1 cellular context compared by ENCODE assay signal in genomic region chr14:101731187-101732080, GRCh38.
A peak's percentile ranks its signal among the peaks of the same experiment; 100 is the strongest.
TF ChIP-seq lines count a peak whose summit lies in the region.

No MANE protein-coding gene starts in this region.

TF ChIP-seq in HepG2, 621 proteins besides CTCF, POLR2A, EP300 and RAD21 (continued from another document and continues in another):
- TF ChIP-seq ZNF646 (CRISPR knock-in tag; IDR thresholded peaks at IDR 0.05) = no peak
- no peak for TF ChIP-seq TCF7L2 (IDR thresholded peaks at IDR 0.05; ENCODE audit: low read depth, low read length)
- TF ChIP-seq, protein P1, sequence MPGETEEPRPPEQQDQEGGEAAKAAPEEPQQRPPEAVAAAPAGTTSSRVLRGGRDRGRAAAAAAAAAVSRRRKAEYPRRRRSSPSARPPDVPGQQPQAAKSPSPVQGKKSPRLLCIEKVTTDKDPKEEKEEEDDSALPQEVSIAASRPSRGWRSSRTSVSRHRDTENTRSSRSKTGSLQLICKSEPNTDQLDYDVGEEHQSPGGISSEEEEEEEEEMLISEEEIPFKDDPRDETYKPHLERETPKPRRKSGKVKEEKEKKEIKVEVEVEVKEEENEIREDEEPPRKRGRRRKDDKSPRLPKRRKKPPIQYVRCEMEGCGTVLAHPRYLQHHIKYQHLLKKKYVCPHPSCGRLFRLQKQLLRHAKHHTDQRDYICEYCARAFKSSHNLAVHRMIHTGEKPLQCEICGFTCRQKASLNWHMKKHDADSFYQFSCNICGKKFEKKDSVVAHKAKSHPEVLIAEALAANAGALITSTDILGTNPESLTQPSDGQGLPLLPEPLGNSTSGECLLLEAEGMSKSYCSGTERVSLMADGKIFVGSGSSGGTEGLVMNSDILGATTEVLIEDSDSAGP (CRISPR knock-in tag; IDR thresholded peaks at IDR 0.05; ENCODE audit: borderline replicate concordance) = peak; percentile 55; the same call in 1 of the 2 replicates
- peak; percentile 39 for TF ChIP-seq HNF1B (CRISPR knock-in tag; IDR thresholded peaks at IDR 0.05)
- peak; percentile 55; the same call in 1 of the 2 replicates for TF ChIP-seq SP4 (CRISPR knock-in tag; IDR thresholded peaks at IDR 0.05)
- no peak; the same call in 1 of the 2 replicates for TF ChIP-seq ZNF792 (CRISPR knock-in tag; IDR thresholded peaks at IDR 0.05)
- TF ChIP-seq, protein P2, sequence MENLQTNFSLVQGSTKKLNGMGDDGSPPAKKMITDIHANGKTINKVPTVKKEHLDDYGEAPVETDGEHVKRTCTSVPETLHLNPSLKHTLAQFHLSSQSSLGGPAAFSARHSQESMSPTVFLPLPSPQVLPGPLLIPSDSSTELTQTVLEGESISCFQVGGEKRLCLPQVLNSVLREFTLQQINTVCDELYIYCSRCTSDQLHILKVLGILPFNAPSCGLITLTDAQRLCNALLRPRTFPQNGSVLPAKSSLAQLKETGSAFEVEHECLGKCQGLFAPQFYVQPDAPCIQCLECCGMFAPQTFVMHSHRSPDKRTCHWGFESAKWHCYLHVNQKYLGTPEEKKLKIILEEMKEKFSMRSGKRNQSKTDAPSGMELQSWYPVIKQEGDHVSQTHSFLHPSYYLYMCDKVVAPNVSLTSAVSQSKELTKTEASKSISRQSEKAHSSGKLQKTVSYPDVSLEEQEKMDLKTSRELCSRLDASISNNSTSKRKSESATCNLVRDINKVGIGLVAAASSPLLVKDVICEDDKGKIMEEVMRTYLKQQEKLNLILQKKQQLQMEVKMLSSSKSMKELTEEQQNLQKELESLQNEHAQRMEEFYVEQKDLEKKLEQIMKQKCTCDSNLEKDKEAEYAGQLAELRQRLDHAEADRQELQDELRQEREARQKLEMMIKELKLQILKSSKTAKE (CRISPR knock-in tag; IDR thresholded peaks at IDR 0.05; ENCODE audit: borderline replicate concordance) = peak; percentile 29; the same call in 1 of the 2 replicates
- peak; percentile 39; the same call in 1 of the 2 replicates for TF ChIP-seq SPEN (CRISPR knock-in tag; IDR thresholded peaks at IDR 0.05; ENCODE audit: low read depth)
- no peak for TF ChIP-seq SNAI1 (CRISPR knock-in tag; IDR thresholded peaks at IDR 0.05; ENCODE audit: borderline replicate concordance)
- no peak for TF ChIP-seq NR2F6 (IDR thresholded peaks at IDR 0.05)
- TF ChIP-seq NR2F6 (CRISPR knock-in tag; IDR thresholded peaks at IDR 0.05) = peak; percentile 52; the same call in 1 of the 2 replicates
- TF ChIP-seq ZNF703 (CRISPR knock-in tag; IDR thresholded peaks at IDR 0.05; ENCODE audit: borderline replicate concordance) = no peak
- TF ChIP-seq RBM22 (optimal IDR thresholded peaks at IDR 0.05; ENCODE audit: low read length) = no peak
- no peak for TF ChIP-seq GMEB2 (CRISPR knock-in tag; IDR thresholded peaks at IDR 0.05; ENCODE audit: low read depth)
- no peak for TF ChIP-seq HMGXB3 (CRISPR knock-in tag; IDR thresholded peaks at IDR 0.05; ENCODE audit: borderline replicate concordance)
- no peak for TF ChIP-seq ZNF280B (CRISPR knock-in tag; IDR thresholded peaks at IDR 0.05; ENCODE audit: borderline replicate concordance)
- no peak for TF ChIP-seq SP140L (CRISPR knock-in tag; IDR thresholded peaks at IDR 0.05; ENCODE audit: borderline replicate concordance)
- TF ChIP-seq NFYC (CRISPR knock-in tag; IDR thresholded peaks at IDR 0.05) = no peak
- TF ChIP-seq TAF1 (CRISPR knock-in tag; IDR thresholded peaks at IDR 0.05) = no peak
- TF ChIP-seq HDAC2 (CRISPR knock-in tag; IDR thresholded peaks at IDR 0.05) = peak; percentile 82; the same call in 1 of the 2 replicates
- no peak for TF ChIP-seq BHLHE40 (IDR thresholded peaks at IDR 0.05; ENCODE audit: low read length)
- TF ChIP-seq FOXC1 (CRISPR knock-in tag; IDR thresholded peaks at IDR 0.05; ENCODE audit: borderline replicate concordance) = 0 out of 2 replicates have a peak, but pooled peaks have one; percentile 50
- peak; percentile 49; the same call in 1 of the 2 replicates for TF ChIP-seq NCOA2 (CRISPR knock-in tag; IDR thresholded peaks at IDR 0.05)
- no peak for TF ChIP-seq ZSCAN12 (CRISPR knock-in tag; IDR thresholded peaks at IDR 0.05)
- TF ChIP-seq ZBTB20 (CRISPR knock-in tag; IDR thresholded peaks at IDR 0.05; ENCODE audit: borderline replicate concordance, low read depth) = peak; percentile 72; the same call in 1 of the 2 replicates
- 0 out of 2 replicates have a peak, but pooled peaks have one; percentile 30 for TF ChIP-seq HINFP (CRISPR knock-in tag; IDR thresholded peaks at IDR 0.05; ENCODE audit: low read depth)
- no peak for TF ChIP-seq ZNF556 (CRISPR knock-in tag; IDR thresholded peaks at IDR 0.05; ENCODE audit: borderline replicate concordance)
- TF ChIP-seq MAZ (IDR thresholded peaks at IDR 0.05; ENCODE audit: borderline replicate concordance, low read depth, low read length) = peak; percentile 16; the same call in 1 of the 2 replicates
- no peak; the same call in 1 of the 2 replicates for TF ChIP-seq MAZ (CRISPR knock-in tag; IDR thresholded peaks at IDR 0.05; ENCODE audit: low read depth)
- no peak for TF ChIP-seq ZHX1 (CRISPR knock-in tag; IDR thresholded peaks at IDR 0.05; ENCODE audit: low read depth)
